ENCODE assay signal across 8 cellular contexts in the genomic region with DNA sequence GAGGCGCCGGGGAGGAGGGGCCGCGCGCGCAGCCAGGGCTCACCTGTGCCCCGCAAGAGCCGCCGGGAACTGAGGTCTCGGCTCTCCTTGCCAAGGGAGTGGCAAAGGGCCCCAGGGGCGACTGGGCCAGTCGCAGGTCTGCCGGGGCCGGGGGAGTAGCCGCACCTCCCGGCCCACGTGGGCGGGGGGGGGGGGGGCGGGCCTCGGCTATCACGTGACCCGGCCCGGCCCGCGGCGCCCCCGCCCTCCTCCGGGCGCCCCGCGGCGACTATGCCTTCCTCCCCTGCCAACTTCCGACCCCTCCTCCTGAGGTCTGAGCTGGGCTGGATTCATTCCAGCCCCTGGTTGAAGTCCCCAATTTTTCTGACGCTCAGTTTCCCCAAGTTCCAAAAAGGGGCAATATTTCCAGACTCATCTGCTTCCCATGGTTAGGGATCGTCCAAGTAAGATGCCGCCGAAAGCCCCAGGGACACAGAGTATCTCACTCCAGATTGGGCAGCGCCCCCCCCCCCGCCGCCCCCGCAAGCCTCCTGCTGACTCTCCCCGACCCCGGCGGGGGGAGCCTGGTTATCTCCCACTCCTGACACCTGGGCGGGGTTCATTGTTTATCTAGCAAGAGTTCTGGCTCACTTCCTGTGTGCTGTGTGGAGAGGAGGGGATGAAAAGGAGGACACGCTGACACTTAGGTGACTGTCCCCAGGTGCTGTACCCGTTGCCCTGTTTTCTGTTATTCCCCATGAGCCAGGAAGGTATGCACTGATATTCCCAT. TPM values are rescaled to one million over a fixed set of nuclear protein-coding genes. Genes with fewer than 3 reads are reported as not detected.
DNase-seq lines count a peak whose midpoint lies in the region; ATAC-seq, FAIRE-seq and TF ChIP-seq lines count a peak whose summit lies in the region.

A gene with protein sequence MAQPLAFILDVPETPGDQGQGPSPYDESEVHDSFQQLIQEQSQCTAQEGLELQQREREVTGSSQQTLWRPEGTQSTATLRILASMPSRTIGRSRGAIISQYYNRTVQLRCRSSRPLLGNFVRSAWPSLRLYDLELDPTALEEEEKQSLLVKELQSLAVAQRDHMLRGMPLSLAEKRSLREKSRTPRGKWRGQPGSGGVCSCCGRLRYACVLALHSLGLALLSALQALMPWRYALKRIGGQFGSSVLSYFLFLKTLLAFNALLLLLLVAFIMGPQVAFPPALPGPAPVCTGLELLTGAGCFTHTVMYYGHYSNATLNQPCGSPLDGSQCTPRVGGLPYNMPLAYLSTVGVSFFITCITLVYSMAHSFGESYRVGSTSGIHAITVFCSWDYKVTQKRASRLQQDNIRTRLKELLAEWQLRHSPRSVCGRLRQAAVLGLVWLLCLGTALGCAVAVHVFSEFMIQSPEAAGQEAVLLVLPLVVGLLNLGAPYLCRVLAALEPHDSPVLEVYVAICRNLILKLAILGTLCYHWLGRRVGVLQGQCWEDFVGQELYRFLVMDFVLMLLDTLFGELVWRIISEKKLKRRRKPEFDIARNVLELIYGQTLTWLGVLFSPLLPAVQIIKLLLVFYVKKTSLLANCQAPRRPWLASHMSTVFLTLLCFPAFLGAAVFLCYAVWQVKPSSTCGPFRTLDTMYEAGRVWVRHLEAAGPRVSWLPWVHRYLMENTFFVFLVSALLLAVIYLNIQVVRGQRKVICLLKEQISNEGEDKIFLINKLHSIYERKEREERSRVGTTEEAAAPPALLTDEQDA (minus strand): TSS at position 140 of the 769 bp plus-strand sequence. CDS start 1,923 bp downstream, outside the sequence.

- no peaks in the 10 kb centered on the region for H3K9me3 ChIP-seq in PC-9 (ENCODE audit: insufficient read depth, low read depth)
- H3K9me3 ChIP-seq in gastroesophageal sphincter: no peaks in the 10 kb centered on the region
- H3K9me3 ChIP-seq in neural progenitor cell (ENCODE audit: low read depth): no peaks in the 10 kb centered on the region

- H3K79me2 ChIP-seq in PC-9 (ENCODE audit: low read depth): peaks cover 13% of the 10 kb centered on the region
- H3K79me2 ChIP-seq in neural progenitor cell (ENCODE audit: low read depth): no peaks in the 10 kb centered on the region

- H3F3A ChIP-seq in PC-9 (ENCODE audit: insufficient read depth, low read depth) (peaks cover 19% of the 10 kb centered on the region; the same call in 1 of the 2 replicates), neural progenitor cell (ENCODE audit: low read depth) (peaks cover 15% of the 10 kb centered on the region)

- intact Hi-C loops in PC-9 (cut with micrococcal nuclease; ENCODE audit: unreplicated experiment): loop anchor here (1.0 to 2.0 kb wide), 2 partner anchors 46 to 58 kb away; partner anchors contain the start of genes AFMID and TK1

- no peak for TF ChIP-seq CTCF in PC-9 (conservative IDR thresholded peaks at IDR 0.05)
- no peak for TF ChIP-seq CTCF in gastroesophageal sphincter (IDR thresholded peaks at IDR 0.05)
- TF ChIP-seq CTCF in neural progenitor cell (IDR thresholded peaks at IDR 0.05): no peak

- no peaks in the 10 kb centered on the region for H3K9me2 ChIP-seq in PC-9 (ENCODE audit: insufficient read depth)

- DNase-seq in DMS153 treated with DMSO at 0.1 percent for 48 hours (lab: John Stamatoyannopoulos, UW; ENCODE audit: unreplicated experiment): peak; percentile 58
- peak; percentile 83 to 92 for DNase-seq in PC-9
- peak; percentile 65 for DNase-seq in activated effector memory CD4-positive, alpha-beta T cell treated with Interleukin-2 at 50 U/mL for 16 hours
- DNase-seq in neural progenitor cell (ENCODE audit: low spot score): peak; percentile 74
- peak; percentile 93 for DNase-seq in urothelium cell line (ENCODE audit: low spot score)
- no peak for DNase-seq in RCC 7860 (ENCODE audit: low spot score)

- H3K4me3 ChIP-seq in PC-9 (peak within 1 kb of the TSS; percentile 81), gastroesophageal sphincter (peak within 1 kb of the TSS; percentile 42 to 71), neural progenitor cell (peak within 1 kb of the TSS; percentile 81)

- H3K4me2 ChIP-seq in PC-9 (peak within 1 kb of the TSS; percentile 96), neural progenitor cell (peak within 1 kb of the TSS; percentile 89)

- FAIRE-seq in urothelium cell line (lab: Jason Lieb, UNC) (peak; percentile 94), RCC 7860 (lab: Jason Lieb, UNC) (no peak)

- BruUV-seq in PC-9 (replicated peaks; lab: Mats Ljungman, UMichigan): no TSS peak

- H3K9me3 Mint-ChIP-seq in neural progenitor cell: no peaks in the 10 kb centered on the region

- H3K36me3 Mint-ChIP-seq in neural progenitor cell: peaks cover under 1% of the 10 kb centered on the region

- H3K27ac ChIP-seq in PC-9 (peak within 1 kb of the TSS; percentile 69), gastroesophageal sphincter (peak within 1 kb of the TSS; percentile 21 to 81 (median 79)), neural progenitor cell (no peak within 1 kb of the TSS)

- H3K9ac ChIP-seq in neural progenitor cell: no peak within 1 kb of the TSS

- no peaks in the 10 kb centered on the region for H3K36me3 ChIP-seq in PC-9 (ENCODE audit: low read depth)
- H3K36me3 ChIP-seq in gastroesophageal sphincter: peaks cover 0 to 22% of the 10 kb centered on the region in 2 donors
- no peaks in the 10 kb centered on the region for H3K36me3 ChIP-seq in neural progenitor cell

- POLR2A ChIA-PET in PC-9 (lab: Charles Lee; ENCODE audit: unreplicated experiment): interaction anchor here (0.7 to 1.2 kb wide), 7 partner anchors 14 to 897 kb away, joined by 3 to 21 read pairs (median 7); partner anchors contain the start of gene TK1

- no peak for TF ChIP-seq EP300 in gastroesophageal sphincter (IDR thresholded peaks at IDR 0.05)

- H3K27me3 Mint-ChIP-seq in neural progenitor cell (ENCODE audit: insufficient read depth, low read depth): peaks cover 15% of the 10 kb centered on the region

- peaks cover 14% of the 10 kb centered on the region for H3K4me1 Mint-ChIP-seq in neural progenitor cell

- peaks cover 19% of the 10 kb centered on the region for H3K4me1 ChIP-seq in PC-9 (replicated peaks; ENCODE audit: insufficient read depth)
- H3K4me1 ChIP-seq in gastroesophageal sphincter: peaks cover 0 to 88% (median 34%) of the 10 kb centered on the region in 3 donors
- H3K4me1 ChIP-seq in neural progenitor cell: peaks cover 27% of the 10 kb centered on the region

- no peak within 1 kb of the TSS for H3K27ac Mint-ChIP-seq in neural progenitor cell

- H4K20me1 ChIP-seq in PC-9 (ENCODE audit: insufficient read depth): no peaks in the 10 kb centered on the region
- H4K20me1 ChIP-seq in neural progenitor cell (ENCODE audit: low read depth): peaks cover 5% of the 10 kb centered on the region

- 3 to 59% methylated on average over 3 to 12 of the region's 47 CpGs for WGBS in gastroesophageal sphincter (ENCODE audit: low coverage in 1 of 2), 2 donors

- no peaks in the 10 kb centered on the region for H3K27me3 ChIP-seq in PC-9 (ENCODE audit: insufficient read depth, low read depth)
- peaks cover 64% of the 10 kb centered on the region for H3K27me3 ChIP-seq in gastroesophageal sphincter
- H3K27me3 ChIP-seq in neural progenitor cell: peaks cover 66% of the 10 kb centered on the region

- peak; percentile 21 for ATAC-seq in HG03342 (IDR thresholded peaks at IDR 0.05; ENCODE audit: unreplicated experiment)
- peak; percentile 4 for ATAC-seq in gastroesophageal sphincter

- peak; percentile 31 to 39 for TF ChIP-seq POLR2A in gastroesophageal sphincter (IDR thresholded peaks at IDR 0.05)

- peak within 1 kb of the TSS; percentile 91 for H3K4me3 Mint-ChIP-seq in neural progenitor cell

- CTCF ChIA-PET in PC-9 (lab: Charles Lee): interaction anchor here (0.6 to 1.0 kb wide), 3 partner anchors 9 to 232 kb away, joined by 5 to 19 read pairs (median 6); no protein-coding TSS in a partner anchor

- peak within 1 kb of the TSS; percentile 74; the same call in 1 of the 2 replicates for H2AFZ ChIP-seq in PC-9
- H2AFZ ChIP-seq in neural progenitor cell (replicated peaks): peak within 1 kb of the TSS; percentile 90

RNA-seq across cellular contexts. Expression of the gene that starts here (rescaled TPM):
- total RNA-seq in PC-9 (2021): 97.7 and 116 TPM in 2 replicates
- 10 to 100 TPM; 12.4 to 19.0 (median 15.5) TPM for total RNA-seq in gastroesophageal sphincter
- 6.9 and 16.8 TPM in 2 replicates for total RNA-seq in neural progenitor cell (ENCODE audit: low replicate concordance)
